In genomic region chr11:13463779-13464290, GRCh38 we compare ENCODE assay signal across 8 cellular contexts. TPM values are rescaled to one million over a fixed set of nuclear protein-coding genes. Genes with fewer than 3 reads are reported as not detected.
A peak's percentile ranks its signal among the peaks of the same experiment; 100 is the strongest.
DNase-seq lines count a peak whose midpoint lies in the region; ATAC-seq and TF ChIP-seq lines count a peak whose summit lies in the region.

No MANE protein-coding gene starts in this region.

- H3K4me1 Mint-ChIP-seq in activated T-helper 1 cell treated with anti-CD3 and anti-CD28 coated beads, Interleukin-12 subunit alpha, Interleukin-12 subunit beta, Interleukin-2, Interleukin-4 antibody, amounts not matched to agents 30 ng/mL and 10 ng/mL and 1 ng/mL, durations not matched to agents 14 hours and 24 hours and 36 hours (ENCODE audit: low read depth): peaks cover 38% of the 10 kb centered on the region

- ATAC-seq in Right ventricle myocardium superior (ENCODE audit: poor library complexity): no peak
- ATAC-seq in left colon: peak; percentile 25
- no peak for ATAC-seq in HG03342 (IDR thresholded peaks at IDR 0.05; ENCODE audit: unreplicated experiment)
- ATAC-seq in HG03025 (IDR thresholded peaks at IDR 0.05; ENCODE audit: low FRiP score, unreplicated experiment): no peak

- H3K4me3 ChIP-seq in right atrium auricular region: peak overlapping the region; percentile 70 to 92
- H3K4me3 ChIP-seq in transverse colon: peak overlapping the region; percentile 80 to 96 (median 90)

- 34 to 65% methylated on average over 5 to 12 of the region's 12 CpGs for WGBS in transverse colon (ENCODE audit: low coverage in 1 of 2), 2 donors

- H3K9me3 ChIP-seq in right atrium auricular region: no peaks in the 10 kb centered on the region
- no peaks in the 10 kb centered on the region for H3K9me3 ChIP-seq in transverse colon

- TF ChIP-seq POLR2A in transverse colon (IDR thresholded peaks at IDR 0.05): no peak

- no peaks in the 10 kb centered on the region for H3K36me3 ChIP-seq in right atrium auricular region
- H3K36me3 ChIP-seq in transverse colon: no peaks in the 10 kb centered on the region

- H3K4me3 Mint-ChIP-seq in activated T-helper 1 cell treated with anti-CD3 and anti-CD28 coated beads, Interleukin-12 subunit alpha, Interleukin-12 subunit beta, Interleukin-2, Interleukin-4 antibody, amounts not matched to agents 30 ng/mL and 10 ng/mL and 1 ng/mL, durations not matched to agents 14 hours and 24 hours and 36 hours: peak overlapping the region; percentile 99

- peak overlapping the region; percentile 85 to 93 for H3K27ac ChIP-seq in right atrium auricular region
- H3K27ac ChIP-seq in transverse colon: peak overlapping the region; percentile 90 to 95 (median 94)

- TF ChIP-seq EP300 in transverse colon (IDR thresholded peaks at IDR 0.05; ENCODE audit: low read depth): no peak

- TF ChIP-seq CTCF in right atrium auricular region (IDR thresholded peaks at IDR 0.05) (no peak), transverse colon (IDR thresholded peaks at IDR 0.05) (no peak)

- DNase-seq in right atrium auricular region (ENCODE audit: low spot score) (no peak), Right ventricle myocardium superior (no peak), left colon (no peak), transverse colon (no peak), DMS 273 (lab: John Stamatoyannopoulos, UW; ENCODE audit: unreplicated experiment) (no peak)
- DNase-seq in activated T-helper 1 cell treated with anti-CD3 and anti-CD28 coated beads, Interleukin-12 subunit alpha, Interleukin-12 subunit beta, Interleukin-2, Interleukin-4 antibody, amounts not matched to agents 30 ng/mL and 10 ng/mL and 1 ng/mL, durations not matched to agents 14 hours and 24 hours and 36 hours (ENCODE audit: low spot score): no peak

- peaks cover 8% of the 10 kb centered on the region for H3K36me3 Mint-ChIP-seq in activated T-helper 1 cell treated with anti-CD3 and anti-CD28 coated beads, Interleukin-12 subunit alpha, Interleukin-12 subunit beta, Interleukin-2, Interleukin-4 antibody, amounts not matched to agents 30 ng/mL and 10 ng/mL and 1 ng/mL, durations not matched to agents 14 hours and 24 hours and 36 hours (ENCODE audit: low read depth)

- no peaks in the 10 kb centered on the region for H3K9me3 Mint-ChIP-seq in activated T-helper 1 cell treated with anti-CD3 and anti-CD28 coated beads, Interleukin-12 subunit alpha, Interleukin-12 subunit beta, Interleukin-2, Interleukin-4 antibody, amounts not matched to agents 30 ng/mL and 10 ng/mL and 1 ng/mL, durations not matched to agents 14 hours and 24 hours and 36 hours

- H3K27me3 ChIP-seq in right atrium auricular region (no peaks in the 10 kb centered on the region), transverse colon (no peaks in the 10 kb centered on the region)

- peaks cover 0 to 7% of the 10 kb centered on the region in 2 donors for H3K4me1 ChIP-seq in right atrium auricular region
- H3K4me1 ChIP-seq in transverse colon: peaks cover 6 to 24% (median 11%) of the 10 kb centered on the region in 4 donors

- H3K27ac Mint-ChIP-seq in activated T-helper 1 cell treated with anti-CD3 and anti-CD28 coated beads, Interleukin-12 subunit alpha, Interleukin-12 subunit beta, Interleukin-2, Interleukin-4 antibody, amounts not matched to agents 30 ng/mL and 10 ng/mL and 1 ng/mL, durations not matched to agents 14 hours and 24 hours and 36 hours: peak overlapping the region; percentile 98

- peaks cover 3% of the 10 kb centered on the region for H3K27me3 Mint-ChIP-seq in activated T-helper 1 cell treated with anti-CD3 and anti-CD28 coated beads, Interleukin-12 subunit alpha, Interleukin-12 subunit beta, Interleukin-2, Interleukin-4 antibody, amounts not matched to agents 30 ng/mL and 10 ng/mL and 1 ng/mL, durations not matched to agents 14 hours and 24 hours and 36 hours (ENCODE audit: insufficient read depth)

- intact Hi-C loops in Right ventricle myocardium superior (cut with DNase I): no loop called here
- intact Hi-C loops in activated T-helper 1 cell treated with anti-CD3 and anti-CD28 coated beads, Interleukin-12 subunit alpha, Interleukin-12 subunit beta, Interleukin-2, Interleukin-4 antibody, amounts not matched to agents 30 ng/mL and 10 ng/mL and 1 ng/mL, durations not matched to agents 14 hours and 24 hours and 36 hours (cut with micrococcal nuclease): loop anchor here (1.0 to 10.0 kb wide), 10 partner anchors 127 to 1622 kb away; partner anchors contain the start of genes BMAL1, COPB1, FAR1 and MICAL2
- intact Hi-C loops in left colon (cut with DNase I, micrococcal nuclease): no loop called here
- intact Hi-C loops in transverse colon (cut with DNase I; ENCODE audit: low total_unique reads): no loop called here

- in situ Hi-C loops in transverse colon (cut with MboI; ENCODE audit: low pct_ligation_motif_present in 1 of 4, low pct_unique_long_range_greater_than_20kb in 1 of 4, low sequenced_read_pairs in 3 of 4): no loop called here

RNA-seq across cellular contexts. Expression of gene BTBD10, which starts 0.8 kb away (rescaled TPM):
- total RNA-seq in right atrium auricular region (10 to 100 TPM; 26.1 to 28.0 TPM), Right ventricle myocardium superior (17.8 TPM), left colon (10 to 100 TPM; 30.3 to 33.9 TPM), transverse colon (10 to 100 TPM in 3 of 4 donors, 1 to 10 TPM in 1; 9.0 to 39.9 (median 32.9) TPM)
- total RNA-seq in activated T-helper 1 cell treated with anti-CD3 and anti-CD28 coated beads, Interleukin-12 subunit alpha, Interleukin-12 subunit beta, Interleukin-2, Interleukin-4 antibody, amounts not matched to agents 30 ng/mL and 10 ng/mL and 1 ng/mL, durations not matched to agents 14 hours and 24 hours and 36 hours: 21.2 and 21.9 TPM in 2 replicates

RNA-seq across cellular contexts. Expression of gene PTH, which starts 32.0 kb away (rescaled TPM):
- not detected for total RNA-seq in right atrium auricular region
- total RNA-seq in Right ventricle myocardium superior: not detected
- not detected in 2 replicates for total RNA-seq in activated T-helper 1 cell treated with anti-CD3 and anti-CD28 coated beads, Interleukin-12 subunit alpha, Interleukin-12 subunit beta, Interleukin-2, Interleukin-4 antibody, amounts not matched to agents 30 ng/mL and 10 ng/mL and 1 ng/mL, durations not matched to agents 14 hours and 24 hours and 36 hours
- total RNA-seq in left colon: not detected
- not detected for total RNA-seq in transverse colon
